ENCODE assay signal across 8 cellular contexts in the genomic region with DNA sequence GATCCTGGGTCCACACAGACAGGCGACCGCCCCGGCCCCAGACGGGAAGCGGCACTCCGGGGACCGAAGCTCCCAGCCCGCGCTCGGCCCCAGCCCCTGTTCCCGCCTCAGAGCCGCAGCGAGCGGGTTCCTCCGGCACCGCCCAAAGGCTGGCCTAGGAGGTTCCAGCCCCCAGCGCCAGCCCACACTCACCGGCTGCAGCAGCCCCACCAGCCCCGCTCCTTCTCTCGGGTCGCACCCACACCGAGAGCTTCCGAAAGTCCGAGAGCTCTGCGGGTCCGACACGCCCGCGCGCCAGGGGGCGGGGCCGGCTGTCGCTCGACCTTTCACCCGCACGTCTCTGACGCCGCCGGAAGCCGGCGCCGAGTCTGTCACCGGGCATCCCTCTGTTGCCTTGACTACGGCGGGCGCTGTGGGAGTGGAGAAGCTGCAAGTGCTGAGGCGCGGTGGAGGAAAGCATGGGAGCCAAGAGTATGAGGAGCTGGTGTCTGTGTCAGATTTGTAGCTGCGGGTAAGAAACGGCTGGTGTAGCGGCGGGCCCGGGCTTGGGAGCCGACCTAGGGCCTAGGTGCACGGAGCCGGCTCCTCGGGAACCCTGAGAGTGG. TPM values are rescaled to one million over a fixed set of nuclear protein-coding genes. Genes with fewer than 3 reads are reported as not detected.
DNase-seq lines count a peak whose midpoint lies in the region; ATAC-seq, FAIRE-seq and TF ChIP-seq lines count a peak whose summit lies in the region.

EFL1 (minus strand) TSS at position 313 of the 605 bp plus-strand sequence. CDS start 956 bp downstream, outside the sequence.
SAXO2 (plus strand) TSS at position 397 of the 605 bp plus-strand sequence; CDS start at position 459, 62 bp downstream.

- H3K9me3 ChIP-seq in Caco-2 (no peaks in the 10 kb centered on the region), endothelial cell of umbilical vein (replicated peaks; ENCODE audit: control insufficient read depth, insufficient read depth, low read length) (no peaks in the 10 kb centered on the region)

- FAIRE-seq in endothelial cell of umbilical vein (lab: Jason Lieb, UNC) = peak; percentile 85

- peak within 1 kb of the TSS; percentile 50 for H2AFZ ChIP-seq in endothelial cell of umbilical vein (ENCODE audit: low read depth, low read length)

- no TSS peak for BruUV-seq in Caco-2 (replicated peaks; lab: Mats Ljungman, UMichigan)
- BruUV-seq in endothelial cell of umbilical vein (replicated peaks; lab: Mats Ljungman, UMichigan) = no TSS peak

- H3K36me3 ChIP-seq in Caco-2 (ENCODE audit: control insufficient read depth, insufficient read depth, low read length) (peaks cover 1% of the 10 kb centered on the region; the same call in 1 of the 2 replicates), endothelial cell of umbilical vein (ENCODE audit: control insufficient read depth in 2 of 2, extremely low read depth in 1 of 2, insufficient read depth in 2 of 2, low read length in 2 of 2) (no peaks in the 10 kb centered on the region)

- TF ChIP-seq CTCF in Caco-2 (IDR thresholded peaks at IDR 0.05; ENCODE audit: insufficient read depth in 1 of 2, low read depth in 1 of 2, low read length in 1 of 2, severe bottlenecking in 1 of 2, unreplicated experiment in 1 of 2) (no peak), endothelial cell of umbilical vein (IDR thresholded peaks at IDR 0.05; ENCODE audit: extremely low read depth in 1 of 2, insufficient read depth in 1 of 2, low read depth in 1 of 2, low read length in 2 of 2) (no peak)

- TF ChIP-seq POLR2A in endothelial cell of umbilical vein (IDR thresholded peaks at IDR 0.05; ENCODE audit: low read depth, low read length) = peak; percentile 22

- intact Hi-C loops in Caco-2 (cut with micrococcal nuclease; ENCODE audit: unreplicated experiment) (loop anchor here (5.0 kb wide), 1 partner anchor 40 kb away; no protein-coding TSS in a partner anchor), endothelial cell of umbilical vein (cut with micrococcal nuclease) (loop anchor here (2.0 kb wide), 1 partner anchor 216 kb away; the partner anchor contains the start of gene MEX3B)

- peak within 1 kb of the TSS; percentile 80 for H3K4me2 ChIP-seq in endothelial cell of umbilical vein (ENCODE audit: insufficient read depth, low read length)

- peaks cover 13% of the 10 kb centered on the region for H3K4me1 ChIP-seq in Caco-2
- H3K4me1 ChIP-seq in endothelial cell of umbilical vein (ENCODE audit: control insufficient read depth, extremely low read depth, insufficient read depth, low read length) = peaks cover 20% of the 10 kb centered on the region

- dilution Hi-C loops in endothelial cell of umbilical vein (cut with MboI; ENCODE audit: extremely low pct_ligation_motif_present, low sequenced_read_pairs) = no loop called here

- peak within 1 kb of the TSS; percentile 97 for H3K4me3 Mint-ChIP-seq in Caco-2 (ENCODE audit: unreplicated experiment)

- H3K27ac ChIP-seq in endothelial cell of umbilical vein (ENCODE audit: insufficient read depth, low read depth, low read length) = peak within 1 kb of the TSS; percentile 65

- no peaks in the 10 kb centered on the region for H3K9me3 Mint-ChIP-seq in Caco-2 (ENCODE audit: unreplicated experiment)

- peaks cover 11% of the 10 kb centered on the region for H3K36me3 Mint-ChIP-seq in Caco-2 (ENCODE audit: insufficient read depth, unreplicated experiment)

- H3K27me3 Mint-ChIP-seq in Caco-2 (ENCODE audit: insufficient read depth, unreplicated experiment) = no peaks in the 10 kb centered on the region

- H3K27ac Mint-ChIP-seq in Caco-2 (ENCODE audit: unreplicated experiment) = peak within 1 kb of the TSS; percentile 97

- H3K9me1 ChIP-seq in endothelial cell of umbilical vein (replicated peaks; ENCODE audit: control insufficient read depth, extremely low read depth, insufficient read depth, low read length) = no peaks in the 10 kb centered on the region

- no peaks in the 10 kb centered on the region for H3K27me3 ChIP-seq in Caco-2 (replicated peaks; ENCODE audit: control insufficient read depth, insufficient read depth, low read length)
- no peaks in the 10 kb centered on the region for H3K27me3 ChIP-seq in endothelial cell of umbilical vein (ENCODE audit: control insufficient read depth in 2 of 2, insufficient read depth in 2 of 2, low read length in 2 of 2)

- no peaks in the 10 kb centered on the region for H4K20me1 ChIP-seq in endothelial cell of umbilical vein (replicated peaks; ENCODE audit: control insufficient read depth, extremely low read depth, insufficient read depth, low read length)

- peaks cover 14% of the 10 kb centered on the region for H3K4me1 Mint-ChIP-seq in Caco-2 (ENCODE audit: low read depth, unreplicated experiment)

- ATAC-seq in GM21367 (IDR thresholded peaks at IDR 0.05; ENCODE audit: unreplicated experiment) = peak; percentile 98

- peaks cover 14% of the 10 kb centered on the region for H3K79me2 ChIP-seq in endothelial cell of umbilical vein (ENCODE audit: control insufficient read depth, insufficient read depth, low read length)

- POLR2A ChIA-PET in Caco-2 (lab: Charles Lee) (no interaction called here), endothelial cell of umbilical vein (lab: Charles Lee) (no interaction called here)

- peak; percentile 88 to 92 for DNase-seq in Caco-2
- DNase-seq in HT1080 (ENCODE audit: low read depth) = peak; percentile 91
- DNase-seq in NOMO-1 treated with dmso at 0.1 percent for 144 hours (lab: John Stamatoyannopoulos, UW; ENCODE audit: unreplicated experiment) = peak; percentile 83
- peak; percentile 87 for DNase-seq in activated CD8-positive, alpha-beta memory T cell treated with anti-CD3 and anti-CD28 coated beads, Interleukin-2, amount 50 U/mL, for 4 hours
- DNase-seq in endothelial cell of umbilical vein (ENCODE audit: low read depth, low spot score) = peak; percentile 82
- peak; percentile 87 for DNase-seq in midbrain (lab: John Stamatoyannopoulos, UW)
- peak; percentile 70 to 82 for DNase-seq in stimulated activated CD8-positive, alpha-beta memory T cell treated with anti-CD3 and anti-CD28 coated beads, Interleukin-2, amount 100 ng/mL, for 1 hour (ENCODE audit: low read depth in 2 of 2)

- CTCF ChIA-PET in Caco-2 (lab: Charles Lee) = no interaction called here
- CTCF ChIA-PET in endothelial cell of umbilical vein (lab: Charles Lee) = interaction anchor here (1.2 to 1.3 kb wide), 2 partner anchors 18 to 996 kb away, joined by 3 read pairs; no protein-coding TSS in a partner anchor

- H3K9ac ChIP-seq in endothelial cell of umbilical vein (replicated peaks; ENCODE audit: extremely low read depth, insufficient read depth, low read length) = peak within 1 kb of the TSS; percentile 73

- H3K4me3 ChIP-seq in Caco-2 (ENCODE audit: low read depth, low read length) (peak within 1 kb of the TSS; percentile 92), endothelial cell of umbilical vein (replicated peaks in 1 of 3; ENCODE audit: insufficient read depth in 1 of 3, low read depth in 1 of 3, low read length in 3 of 3) (peak within 1 kb of the TSS; percentile 36 to 76 (median 65))

TF ChIP-seq in endothelial cell of umbilical vein, 7 proteins besides CTCF, POLR2A, EP300 and RAD21:
- TF ChIP-seq GATA2 (IDR thresholded peaks at IDR 0.05; ENCODE audit: insufficient read depth, insufficient read length, low read depth, low read length) (no peak), FOS (IDR thresholded peaks at IDR 0.05; ENCODE audit: borderline replicate concordance, insufficient read depth, low read length) (peak; percentile 27)

RNA-seq across cellular contexts. Expression of gene EFL1, which starts in this region (rescaled TPM):
- total RNA-seq in Caco-2 (2022) = 10.3 and 14.3 TPM in 2 replicates
- 20.4 and 20.5 TPM in 2 replicates for total RNA-seq in HT1080 (2014; rRNA removed; shearing (Covaris generic))
- 17.3 and 21.4 TPM in 2 replicates for polyA plus RNA-seq in HT1080 (2015; cell fraction: cytosol; rRNA removed)
- polyA plus RNA-seq in HT1080 (2015; cell fraction: nucleus; rRNA removed) = 30.7 and 37.0 TPM in 2 replicates
- total RNA-seq in endothelial cell of umbilical vein = 21.9 and 22.0 TPM in 2 replicates
- polyA plus RNA-seq in endothelial cell of umbilical vein = 5.7 and 6.6 TPM in 2 replicates
- polyA plus RNA-seq in endothelial cell of umbilical vein (2011; cell fraction: cytosol; rRNA removed) = 11.3 and 12.1 TPM in 2 replicates
- 13.8 and 18.2 TPM in 2 replicates for polyA plus RNA-seq in endothelial cell of umbilical vein (2011; cell fraction: nucleus; rRNA removed)
- polyA plus RNA-seq in endothelial cell of umbilical vein (2012) = 12.9 and 15.5 TPM in 2 replicates
- polyA minus RNA-seq in endothelial cell of umbilical vein = 30.4 and 31.1 TPM in 2 replicates
- polyA minus RNA-seq in endothelial cell of umbilical vein (2011; cell fraction: cytosol; rRNA and poly(A)+ RNA removed) = 31.5 TPM
- polyA minus RNA-seq in endothelial cell of umbilical vein (2011; cell fraction: nucleus; rRNA and poly(A)+ RNA removed) = 36.1 and 58.5 TPM in 2 replicates

RNA-seq across cellular contexts. Expression of gene SAXO2, which starts in this region (rescaled TPM):
- total RNA-seq in Caco-2 (2022) (0.61 TPM in 1 of 2 replicates, not detected in the other), endothelial cell of umbilical vein (0.67 and 5.2 TPM in 2 replicates)
- total RNA-seq in HT1080 (2014; rRNA removed; shearing (Covaris generic)) = 0.35 and 0.70 TPM in 2 replicates
- polyA plus RNA-seq in HT1080 (2015; cell fraction: cytosol; rRNA removed) = 0.14 and 0.90 TPM in 2 replicates
- 1.9 TPM in 1 of 2 replicates, not detected in the other for polyA plus RNA-seq in HT1080 (2015; cell fraction: nucleus; rRNA removed)
- polyA plus RNA-seq in endothelial cell of umbilical vein = 0.98 and 1.5 TPM in 2 replicates
- 1.4 and 1.6 TPM in 2 replicates for polyA plus RNA-seq in endothelial cell of umbilical vein (2011; cell fraction: cytosol; rRNA removed)
- polyA plus RNA-seq in endothelial cell of umbilical vein (2011; cell fraction: nucleus; rRNA removed) = 6.4 and 7.2 TPM in 2 replicates
- polyA plus RNA-seq in endothelial cell of umbilical vein (2012) = not detected in 2 replicates
- 0.98 and 1.7 TPM in 2 replicates for polyA minus RNA-seq in endothelial cell of umbilical vein
- polyA minus RNA-seq in endothelial cell of umbilical vein (2011; cell fraction: cytosol; rRNA and poly(A)+ RNA removed) = not detected
- polyA minus RNA-seq in endothelial cell of umbilical vein (2011; cell fraction: nucleus; rRNA and poly(A)+ RNA removed) = 5.2 and 5.9 TPM in 2 replicates

Comparison
In these comparisons a context has a peak if more than half of its experiments do, and no peak if none do; other contexts are left out.
1. Peak in every context shown above with its lines: DNase-seq, ATAC-seq, H3K4me3 ChIP-seq and H3K27ac ChIP-seq.